Comparison of ENCODE assay signal across 1 cellular context in genomic region chr11:108498046-108498815, GRCh38.
A peak's percentile ranks its signal among the peaks of the same experiment; 100 is the strongest.
TF ChIP-seq lines count a peak whose summit lies in the region.

A gene with protein sequence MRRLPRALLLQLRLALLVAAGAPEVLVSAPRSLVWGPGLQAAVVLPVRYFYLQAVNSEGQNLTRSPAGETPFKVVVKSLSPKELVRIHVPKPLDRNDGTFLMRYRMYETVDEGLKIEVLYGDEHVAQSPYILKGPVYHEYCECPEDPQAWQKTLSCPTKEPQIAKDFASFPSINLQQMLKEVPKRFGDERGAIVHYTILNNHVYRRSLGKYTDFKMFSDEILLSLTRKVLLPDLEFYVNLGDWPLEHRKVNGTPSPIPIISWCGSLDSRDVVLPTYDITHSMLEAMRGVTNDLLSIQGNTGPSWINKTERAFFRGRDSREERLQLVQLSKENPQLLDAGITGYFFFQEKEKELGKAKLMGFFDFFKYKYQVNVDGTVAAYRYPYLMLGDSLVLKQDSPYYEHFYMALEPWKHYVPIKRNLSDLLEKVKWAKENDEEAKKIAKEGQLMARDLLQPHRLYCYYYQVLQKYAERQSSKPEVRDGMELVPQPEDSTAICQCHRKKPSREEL (minus strand): TSS chr11:108498384. CDS start chr11:108498366, 18 bp downstream.

TF ChIP-seq in HepG2, 621 proteins besides CTCF, POLR2A, EP300 and RAD21 (continued from another document and continues in another):
- TF ChIP-seq, protein P1, sequence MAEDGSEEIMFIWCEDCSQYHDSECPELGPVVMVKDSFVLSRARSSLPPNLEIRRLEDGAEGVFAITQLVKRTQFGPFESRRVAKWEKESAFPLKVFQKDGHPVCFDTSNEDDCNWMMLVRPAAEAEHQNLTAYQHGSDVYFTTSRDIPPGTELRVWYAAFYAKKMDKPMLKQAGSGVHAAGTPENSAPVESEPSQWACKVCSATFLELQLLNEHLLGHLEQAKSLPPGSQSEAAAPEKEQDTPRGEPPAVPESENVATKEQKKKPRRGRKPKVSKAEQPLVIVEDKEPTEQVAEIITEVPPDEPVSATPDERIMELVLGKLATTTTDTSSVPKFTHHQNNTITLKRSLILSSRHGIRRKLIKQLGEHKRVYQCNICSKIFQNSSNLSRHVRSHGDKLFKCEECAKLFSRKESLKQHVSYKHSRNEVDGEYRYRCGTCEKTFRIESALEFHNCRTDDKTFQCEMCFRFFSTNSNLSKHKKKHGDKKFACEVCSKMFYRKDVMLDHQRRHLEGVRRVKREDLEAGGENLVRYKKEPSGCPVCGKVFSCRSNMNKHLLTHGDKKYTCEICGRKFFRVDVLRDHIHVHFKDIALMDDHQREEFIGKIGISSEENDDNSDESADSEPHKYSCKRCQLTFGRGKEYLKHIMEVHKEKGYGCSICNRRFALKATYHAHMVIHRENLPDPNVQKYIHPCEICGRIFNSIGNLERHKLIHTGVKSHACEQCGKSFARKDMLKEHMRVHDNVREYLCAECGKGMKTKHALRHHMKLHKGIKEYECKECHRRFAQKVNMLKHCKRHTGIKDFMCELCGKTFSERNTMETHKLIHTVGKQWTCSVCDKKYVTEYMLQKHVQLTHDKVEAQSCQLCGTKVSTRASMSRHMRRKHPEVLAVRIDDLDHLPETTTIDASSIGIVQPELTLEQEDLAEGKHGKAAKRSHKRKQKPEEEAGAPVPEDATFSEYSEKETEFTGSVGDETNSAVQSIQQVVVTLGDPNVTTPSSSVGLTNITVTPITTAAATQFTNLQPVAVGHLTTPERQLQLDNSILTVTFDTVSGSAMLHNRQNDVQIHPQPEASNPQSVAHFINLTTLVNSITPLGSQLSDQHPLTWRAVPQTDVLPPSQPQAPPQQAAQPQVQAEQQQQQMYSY (CRISPR knock-in tag; IDR thresholded peaks at IDR 0.05): peak; percentile 46; the same call in 1 of the 2 replicates
- no peak for TF ChIP-seq DZIP1 (CRISPR knock-in tag; IDR thresholded peaks at IDR 0.05)
- TF ChIP-seq ZNF616 (CRISPR knock-in tag; IDR thresholded peaks at IDR 0.05; ENCODE audit: low read depth): 0 out of 2 replicates have a peak, but pooled peaks have one; percentile 33
- no peak for TF ChIP-seq RBM39 (IDR thresholded peaks at IDR 0.05; ENCODE audit: low read depth, low read length, poor library complexity, severe bottlenecking)
- TF ChIP-seq EZH2 (conservative IDR thresholded peaks at IDR 0.05; ENCODE audit: low read depth, low read length): no peak
- no peak for TF ChIP-seq RFX5 (IDR thresholded peaks at IDR 0.05; ENCODE audit: low read depth, low read length)
- TF ChIP-seq WIZ (CRISPR knock-in tag; IDR thresholded peaks at IDR 0.05): no peak
- TF ChIP-seq ZNF383 (CRISPR knock-in tag; IDR thresholded peaks at IDR 0.05; ENCODE audit: borderline replicate concordance): no peak
- peak; percentile 53; the same call in 1 of the 2 replicates for TF ChIP-seq HDAC2 (CRISPR knock-in tag; IDR thresholded peaks at IDR 0.05)
- TF ChIP-seq CBFB (CRISPR knock-in tag; IDR thresholded peaks at IDR 0.05): no peak
- no peak for TF ChIP-seq HOMEZ (CRISPR knock-in tag; IDR thresholded peaks at IDR 0.05; ENCODE audit: low read depth)
- no peak for TF ChIP-seq GATA4 (IDR thresholded peaks at IDR 0.05; ENCODE audit: borderline replicate concordance, low read depth)
- TF ChIP-seq ZNF20 (CRISPR knock-in tag; IDR thresholded peaks at IDR 0.05): no peak
- no peak for TF ChIP-seq FOXJ3 (CRISPR knock-in tag; IDR thresholded peaks at IDR 0.05; ENCODE audit: borderline replicate concordance)
- TF ChIP-seq RBFOX2 (IDR thresholded peaks at IDR 0.05; ENCODE audit: low read depth, low read length): peak; percentile 80
- TF ChIP-seq ZFP37 (CRISPR knock-in tag; IDR thresholded peaks at IDR 0.05; ENCODE audit: borderline replicate concordance): no peak
- no peak for TF ChIP-seq MAZ (IDR thresholded peaks at IDR 0.05; ENCODE audit: borderline replicate concordance, low read depth, low read length)
- peak; percentile 57; the same call in 1 of the 2 replicates for TF ChIP-seq MAZ (CRISPR knock-in tag; IDR thresholded peaks at IDR 0.05; ENCODE audit: low read depth)
- TF ChIP-seq, protein P2, sequence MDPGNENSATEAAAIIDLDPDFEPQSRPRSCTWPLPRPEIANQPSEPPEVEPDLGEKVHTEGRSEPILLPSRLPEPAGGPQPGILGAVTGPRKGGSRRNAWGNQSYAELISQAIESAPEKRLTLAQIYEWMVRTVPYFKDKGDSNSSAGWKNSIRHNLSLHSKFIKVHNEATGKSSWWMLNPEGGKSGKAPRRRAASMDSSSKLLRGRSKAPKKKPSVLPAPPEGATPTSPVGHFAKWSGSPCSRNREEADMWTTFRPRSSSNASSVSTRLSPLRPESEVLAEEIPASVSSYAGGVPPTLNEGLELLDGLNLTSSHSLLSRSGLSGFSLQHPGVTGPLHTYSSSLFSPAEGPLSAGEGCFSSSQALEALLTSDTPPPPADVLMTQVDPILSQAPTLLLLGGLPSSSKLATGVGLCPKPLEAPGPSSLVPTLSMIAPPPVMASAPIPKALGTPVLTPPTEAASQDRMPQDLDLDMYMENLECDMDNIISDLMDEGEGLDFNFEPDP (CRISPR knock-in tag; conservative IDR thresholded peaks at IDR 0.05): no peak
- TF ChIP-seq MLXIP (CRISPR knock-in tag; IDR thresholded peaks at IDR 0.05; ENCODE audit: borderline replicate concordance): no peak
- TF ChIP-seq TBL1XR1 (IDR thresholded peaks at IDR 0.05; ENCODE audit: borderline replicate concordance, low read length, partially characterized antibody): no peak
- TF ChIP-seq, protein P3, sequence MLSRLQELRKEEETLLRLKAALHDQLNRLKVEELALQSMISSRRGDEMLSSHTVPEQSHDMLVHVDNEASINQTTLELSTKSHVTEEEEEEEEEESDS (CRISPR knock-in tag; IDR thresholded peaks at IDR 0.05; ENCODE audit: borderline replicate concordance): no peak
- no peak for TF ChIP-seq ARNT (IDR thresholded peaks at IDR 0.05)
- TF ChIP-seq TFDP1 (CRISPR knock-in tag; IDR thresholded peaks at IDR 0.05; ENCODE audit: borderline replicate concordance): peak; percentile 97
- no peak for TF ChIP-seq XRCC5 (optimal IDR thresholded peaks at IDR 0.05; ENCODE audit: low read length)
- TF ChIP-seq ZNF552 (CRISPR knock-in tag; IDR thresholded peaks at IDR 0.05; ENCODE audit: borderline replicate concordance): 0 out of 2 replicates have a peak, but pooled peaks have one; percentile 59
- TF ChIP-seq ATF1 (CRISPR knock-in tag; IDR thresholded peaks at IDR 0.05): no peak
- TF ChIP-seq KMT2A (CRISPR knock-in tag; IDR thresholded peaks at IDR 0.05): no peak
- no peak for TF ChIP-seq JARID2 (CRISPR knock-in tag; IDR thresholded peaks at IDR 0.05; ENCODE audit: insufficient replicate concordance)
- TF ChIP-seq ZFYVE20 (CRISPR knock-in tag; IDR thresholded peaks at IDR 0.05; ENCODE audit: borderline replicate concordance, low read depth): 0 out of 2 replicates have a peak, but pooled peaks have one; percentile 72
- TF ChIP-seq SALL1 (CRISPR knock-in tag; IDR thresholded peaks at IDR 0.05): peak; percentile 62
- no peak for TF ChIP-seq ZNF83 (CRISPR knock-in tag; IDR thresholded peaks at IDR 0.05; ENCODE audit: borderline replicate concordance)
- TF ChIP-seq ZNF431 (CRISPR knock-in tag; IDR thresholded peaks at IDR 0.05; ENCODE audit: borderline replicate concordance, low read depth): no peak; the same call in 1 of the 2 replicates
- no peak for TF ChIP-seq ZNF543 (CRISPR knock-in tag; IDR thresholded peaks at IDR 0.05)
- no peak for TF ChIP-seq KAT2B (IDR thresholded peaks at IDR 0.05; ENCODE audit: borderline replicate concordance, low read depth, low read length)
- TF ChIP-seq ATF4 (CRISPR knock-in tag; IDR thresholded peaks at IDR 0.05): no peak
- peak; percentile 25; the same call in 1 of the 2 replicates for TF ChIP-seq ZFP82 (CRISPR knock-in tag; IDR thresholded peaks at IDR 0.05; ENCODE audit: borderline replicate concordance)
- TF ChIP-seq ZNF362 (CRISPR knock-in tag; IDR thresholded peaks at IDR 0.05; ENCODE audit: borderline replicate concordance): no peak
- no peak for TF ChIP-seq ZNF460 (CRISPR knock-in tag; IDR thresholded peaks at IDR 0.05; ENCODE audit: borderline replicate concordance)
- TF ChIP-seq ZNF562 (CRISPR knock-in tag; IDR thresholded peaks at IDR 0.05; ENCODE audit: borderline replicate concordance): no peak; the same call in 1 of the 2 replicates
- TF ChIP-seq NCOA2 (CRISPR knock-in tag; IDR thresholded peaks at IDR 0.05): no peak
